1 cellular context compared by ENCODE assay signal in genomic region chr10:78471326-78471722, GRCh38.
TF ChIP-seq lines count a peak whose summit lies in the region.

No MANE protein-coding gene starts in this region.

TF ChIP-seq in WTC11, 78 proteins besides CTCF, POLR2A, EP300 and RAD21 (continued from another document):
- TF ChIP-seq ZNF281 (CRISPR knock-in tag; IDR thresholded peaks at IDR 0.05) (no peak), PRDM15 (CRISPR knock-in tag; IDR thresholded peaks at IDR 0.05) (no peak), GABPB1 (CRISPR knock-in tag; IDR thresholded peaks at IDR 0.05) (no peak), GRHL2 (CRISPR knock-in tag; IDR thresholded peaks at IDR 0.05; ENCODE audit: insufficient replicate concordance, severe bottlenecking) (no peak), AR (CRISPR knock-in tag; IDR thresholded peaks at IDR 0.05) (no peak), TEAD4 (CRISPR knock-in tag; IDR thresholded peaks at IDR 0.05) (no peak)
